In genomic region chr12:117073611-117074010, GRCh38 we compare ENCODE assay signal across 27 cellular contexts. TPM values are rescaled to one million over a fixed set of nuclear protein-coding genes. Genes with fewer than 3 reads are reported as not detected.
"Had no signal": no experiment of that assay in that cellular context is flagged by ENCODE, and none has a peak within 500 bp of the region (broad histone marks: within the 10 kb centered on the region; RNA-seq: fewer than 3 reads in every experiment).

No MANE protein-coding gene starts in this region.

- H3K36me3 ChIP-seq: adrenal gland, SJSA1 had no signal

- DNase-seq: activated CD4-positive, alpha-beta T cell treated with anti-CD3 and anti-CD28 coated beads for 48 hours; activated CD4-positive, alpha-beta T cell treated with anti-CD3 and anti-CD28 coated beads, Interleukin-2, amount 50 U/mL, for 4 hours; activated CD4-positive, CD25-positive, alpha-beta regulatory T cell treated with anti-CD3 and anti-CD28 coated beads, Interleukin-2, amount 50 U/mL, for 72 hours; activated CD8-positive, alpha-beta memory T cell treated with anti-CD3 and anti-CD28 coated beads, Interleukin-2, amount 50 U/mL, for 48 hours; activated CD8-positive, alpha-beta T cell treated with anti-CD3 and anti-CD28 coated beads, Interleukin-2, amount 10 ng/mL, durations not matched to agents 7 days and 5 days; activated naive CD4-positive, alpha-beta T cell treated with anti-CD3 and anti-CD28 coated beads, Interleukin-2, amount 50 U/mL, for 16 hours; activated naive CD8-positive, alpha-beta T cell treated with anti-CD3 and anti-CD28 coated beads, Interleukin-2, amount 10 ng/mL, durations not matched to agents 7 days and 5 days; activated T-cell treated with anti-CD3 and anti-CD28 coated beads, Interleukin-2, amount 50 U/mL, for 1 hour; adrenal gland; anterior cingulate cortex; central memory CD4-positive, alpha-beta T cell; KG1; NCI-H1092; NCI-H1417; NCI-H1930; NCI-H2171; NCI-H2227 treated with DMSO at 0.1 percent for 48 hours; NCI-H526; NCI-H774; SHP77 had no signal

- H3K36me3 Mint-ChIP-seq: WTC11 had no signal

- H3K9me3 ChIP-seq: adrenal gland, SJSA1 had no signal

- H3K27me3 Mint-ChIP-seq: activated naive CD8-positive, alpha-beta T cell treated with anti-CD3 and anti-CD28 coated beads, Interleukin-2, amount 10 ng/mL, durations not matched to agents 7 days and 5 days had no signal

- H3K27ac Mint-ChIP-seq: activated CD8-positive, alpha-beta T cell treated with anti-CD3 and anti-CD28 coated beads, Interleukin-2, amount 10 ng/mL, durations not matched to agents 7 days and 5 days; activated naive CD8-positive, alpha-beta T cell treated with anti-CD3 and anti-CD28 coated beads, Interleukin-2, amount 10 ng/mL, durations not matched to agents 7 days and 5 days; T-helper 1 cell treated with Interleukin-12 subunit alpha and Interleukin-12 subunit beta and Interleukin-4 antibody, amounts not matched to agents 30 μg/mL and 1 μg/mL, for 36 hours; WTC11 had no signal

- H3K27ac ChIP-seq: SJSA1 had no signal

- H3K27me3 ChIP-seq: adrenal gland had no signal

- H3K4me1 ChIP-seq: SJSA1 had no signal

- ATAC-seq: activated CD8-positive, alpha-beta T cell treated with anti-CD3 and anti-CD28 coated beads, Interleukin-2, amount 10 ng/mL, durations not matched to agents 7 days and 5 days; SK-N-SH treated with all-trans-retinoic acid at 6 μM for 48 hours had no signal

- H3K9me3 Mint-ChIP-seq: activated naive CD8-positive, alpha-beta T cell treated with anti-CD3 and anti-CD28 coated beads, Interleukin-2, amount 10 ng/mL, durations not matched to agents 7 days and 5 days; T-helper 1 cell treated with Interleukin-12 subunit alpha and Interleukin-12 subunit beta and Interleukin-4 antibody, amounts not matched to agents 30 μg/mL and 1 μg/mL, for 36 hours; WTC11 had no signal

- H3K4me3 Mint-ChIP-seq: activated CD8-positive, alpha-beta T cell treated with anti-CD3 and anti-CD28 coated beads, Interleukin-2, amount 10 ng/mL, durations not matched to agents 7 days and 5 days; activated naive CD8-positive, alpha-beta T cell treated with anti-CD3 and anti-CD28 coated beads, Interleukin-2, amount 10 ng/mL, durations not matched to agents 7 days and 5 days; T-helper 1 cell treated with Interleukin-12 subunit alpha and Interleukin-12 subunit beta and Interleukin-4 antibody, amounts not matched to agents 30 μg/mL and 1 μg/mL, for 36 hours; WTC11 had no signal

- H3K4me3 ChIP-seq: adrenal gland, SJSA1 had no signal

RNA-seq across cellular contexts. Expression of gene TESC, which starts 25.6 kb away (rescaled TPM):
- total RNA-seq: LHCN-M2, M059J, RPMI7951, SJSA1 had no signal
